Comparison of ENCODE assay signal across 2 cellular contexts in the genomic region with DNA sequence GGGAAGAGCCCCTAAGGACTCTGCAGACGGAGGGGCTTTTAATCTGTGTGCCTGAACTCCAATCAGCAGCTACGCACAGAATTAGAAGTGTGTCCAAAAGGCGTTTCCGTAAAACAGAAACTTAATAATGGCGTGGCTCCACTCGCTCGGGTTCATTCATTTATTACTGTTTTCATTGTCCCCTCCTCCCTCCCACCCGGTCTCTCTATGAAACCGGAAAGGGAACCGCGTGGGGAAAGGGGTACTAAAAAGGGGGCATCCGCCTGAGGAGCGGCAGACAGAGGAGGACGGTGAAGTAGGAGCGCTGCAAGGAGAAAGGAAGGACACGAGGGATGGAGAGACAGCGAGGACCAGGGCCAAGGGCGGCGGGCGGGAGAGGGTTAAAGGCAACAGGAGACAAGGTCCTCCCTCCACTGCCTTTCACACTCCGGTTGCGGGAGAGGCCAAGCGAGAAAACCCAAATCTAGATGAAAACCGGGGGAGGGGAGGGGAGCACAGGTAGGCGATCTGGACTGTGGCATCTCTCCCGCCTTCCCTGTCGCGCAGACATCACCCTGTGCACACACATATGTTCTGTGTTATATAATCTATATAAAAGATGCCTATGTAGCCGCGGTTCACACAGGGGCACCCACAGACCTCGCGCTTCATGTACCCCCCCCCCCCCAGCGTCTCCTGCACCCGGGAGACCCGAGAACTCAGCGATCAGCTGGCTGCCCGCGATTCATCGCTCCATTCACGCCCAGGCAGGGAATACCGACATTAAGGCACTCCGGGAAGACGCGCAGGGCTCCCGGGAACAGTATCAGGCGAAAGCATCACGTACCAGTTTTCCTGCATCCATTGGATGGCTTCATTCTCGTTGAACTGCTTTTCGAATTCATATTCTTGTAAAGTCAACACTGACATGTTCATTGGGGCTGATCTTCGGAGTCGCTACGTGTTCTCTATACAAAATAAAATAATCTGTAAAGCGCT.
A peak's percentile ranks its signal among the peaks of the same experiment; 100 is the strongest.
TF ChIP-seq lines count a peak whose summit lies in the region.

No MANE protein-coding gene starts in this region.

TF ChIP-seq in Ishikawa, 13 proteins besides CTCF, POLR2A, EP300 and RAD21:
- TF ChIP-seq, protein P1, sequence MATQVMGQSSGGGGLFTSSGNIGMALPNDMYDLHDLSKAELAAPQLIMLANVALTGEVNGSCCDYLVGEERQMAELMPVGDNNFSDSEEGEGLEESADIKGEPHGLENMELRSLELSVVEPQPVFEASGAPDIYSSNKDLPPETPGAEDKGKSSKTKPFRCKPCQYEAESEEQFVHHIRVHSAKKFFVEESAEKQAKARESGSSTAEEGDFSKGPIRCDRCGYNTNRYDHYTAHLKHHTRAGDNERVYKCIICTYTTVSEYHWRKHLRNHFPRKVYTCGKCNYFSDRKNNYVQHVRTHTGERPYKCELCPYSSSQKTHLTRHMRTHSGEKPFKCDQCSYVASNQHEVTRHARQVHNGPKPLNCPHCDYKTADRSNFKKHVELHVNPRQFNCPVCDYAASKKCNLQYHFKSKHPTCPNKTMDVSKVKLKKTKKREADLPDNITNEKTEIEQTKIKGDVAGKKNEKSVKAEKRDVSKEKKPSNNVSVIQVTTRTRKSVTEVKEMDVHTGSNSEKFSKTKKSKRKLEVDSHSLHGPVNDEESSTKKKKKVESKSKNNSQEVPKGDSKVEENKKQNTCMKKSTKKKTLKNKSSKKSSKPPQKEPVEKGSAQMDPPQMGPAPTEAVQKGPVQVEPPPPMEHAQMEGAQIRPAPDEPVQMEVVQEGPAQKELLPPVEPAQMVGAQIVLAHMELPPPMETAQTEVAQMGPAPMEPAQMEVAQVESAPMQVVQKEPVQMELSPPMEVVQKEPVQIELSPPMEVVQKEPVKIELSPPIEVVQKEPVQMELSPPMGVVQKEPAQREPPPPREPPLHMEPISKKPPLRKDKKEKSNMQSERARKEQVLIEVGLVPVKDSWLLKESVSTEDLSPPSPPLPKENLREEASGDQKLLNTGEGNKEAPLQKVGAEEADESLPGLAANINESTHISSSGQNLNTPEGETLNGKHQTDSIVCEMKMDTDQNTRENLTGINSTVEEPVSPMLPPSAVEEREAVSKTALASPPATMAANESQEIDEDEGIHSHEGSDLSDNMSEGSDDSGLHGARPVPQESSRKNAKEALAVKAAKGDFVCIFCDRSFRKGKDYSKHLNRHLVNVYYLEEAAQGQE (IDR thresholded peaks at IDR 0.05; ENCODE audit: low read depth), result no peak
- TF ChIP-seq, protein P2, sequence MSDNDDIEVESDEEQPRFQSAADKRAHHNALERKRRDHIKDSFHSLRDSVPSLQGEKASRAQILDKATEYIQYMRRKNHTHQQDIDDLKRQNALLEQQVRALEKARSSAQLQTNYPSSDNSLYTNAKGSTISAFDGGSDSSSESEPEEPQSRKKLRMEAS (IDR thresholded peaks at IDR 0.05), result peak; percentile 60
- TF ChIP-seq CREB1 (IDR thresholded peaks at IDR 0.05; ENCODE audit: low read depth), result no peak
- 0 out of 2 replicates have a peak, but pooled peaks have one; percentile 35 for TF ChIP-seq YY1 (IDR thresholded peaks at IDR 0.05; ENCODE audit: low read depth)
- TF ChIP-seq TAF1 (IDR thresholded peaks at IDR 0.05; ENCODE audit: low read depth), result peak; percentile 38; the same call in 1 of the 2 replicates
TF ChIP-seq in Ishikawa: peak in this region for 3.

TF ChIP-seq in SK-N-SH, 30 proteins besides CTCF, POLR2A, EP300 and RAD21 (continued from another document):
- TF ChIP-seq, protein P2 (IDR thresholded peaks at IDR 0.05; ENCODE audit: low read depth), result peak; percentile 73
- TF ChIP-seq MXI1 (IDR thresholded peaks at IDR 0.05; ENCODE audit: low read depth, low read length) (peak; percentile 43; the same call in 1 of the 2 replicates), EZH2phosphoT487 (IDR thresholded peaks at IDR 0.05; ENCODE audit: borderline replicate concordance, low read depth) (no peak), RCOR1 (IDR thresholded peaks at IDR 0.05; ENCODE audit: low read length) (no peak), ELF1 (IDR thresholded peaks at IDR 0.05) (no peak), GABPA (IDR thresholded peaks at IDR 0.05; ENCODE audit: low read depth) (peak; percentile 31; the same call in 1 of the 2 replicates)
- TF ChIP-seq, protein P3, sequence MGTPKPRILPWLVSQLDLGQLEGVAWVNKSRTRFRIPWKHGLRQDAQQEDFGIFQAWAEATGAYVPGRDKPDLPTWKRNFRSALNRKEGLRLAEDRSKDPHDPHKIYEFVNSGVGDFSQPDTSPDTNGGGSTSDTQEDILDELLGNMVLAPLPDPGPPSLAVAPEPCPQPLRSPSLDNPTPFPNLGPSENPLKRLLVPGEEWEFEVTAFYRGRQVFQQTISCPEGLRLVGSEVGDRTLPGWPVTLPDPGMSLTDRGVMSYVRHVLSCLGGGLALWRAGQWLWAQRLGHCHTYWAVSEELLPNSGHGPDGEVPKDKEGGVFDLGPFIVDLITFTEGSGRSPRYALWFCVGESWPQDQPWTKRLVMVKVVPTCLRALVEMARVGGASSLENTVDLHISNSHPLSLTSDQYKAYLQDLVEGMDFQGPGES (IDR thresholded peaks at IDR 0.05; ENCODE audit: low read depth, low read length), result no peak; the same call in 1 of the 2 replicates
